15 cellular contexts compared by ENCODE assay signal in genomic region chr15:60683156-60683555, GRCh38.
A peak's percentile ranks its signal among the peaks of the same experiment; 100 is the strongest.
DNase-seq lines count a peak whose midpoint lies in the region; ATAC-seq and TF ChIP-seq lines count a peak whose summit lies in the region.
"Had no signal": no experiment of that assay in that cellular context is flagged by ENCODE, and none has a peak within 500 bp of the region (broad histone marks: within the 10 kb centered on the region; RNA-seq: fewer than 3 reads in every experiment).

No MANE protein-coding gene starts in this region.

- peaks cover 18% of the 10 kb centered on the region for H3K4me1 ChIP-seq in left ventricle myocardium inferior
- H3K4me1 ChIP-seq in H9 (ENCODE audit: insufficient read depth, low read length): no peaks in the 10 kb centered on the region

- in situ Hi-C loops in astrocyte of the cerebellum (cut with HindIII; ENCODE audit: low sequenced_read_pairs): no loop called here

- H3K4me3 Mint-ChIP-seq in H9: no peak overlapping the region
- H3K4me3 Mint-ChIP-seq: GM23338 had no signal

- no peak overlapping the region for H3T11ph ChIP-seq in H9 (ENCODE audit: low read length)

- H3K4me1 Mint-ChIP-seq in H9: peaks cover 6 to 9% of the 10 kb centered on the region in 2 experiments; a peak in 3 of 4 replicates

- H3K4me3 ChIP-seq in AG10803 (ENCODE audit: low read length) (no peak overlapping the region), astrocyte of the cerebellum (ENCODE audit: low read depth, low read length) (no peak overlapping the region), left ventricle myocardium inferior (no peak overlapping the region)
- H3K4me3 ChIP-seq: GM23338 had no signal

- H2BK15ac ChIP-seq in H9 (ENCODE audit: low read depth, low read length): no peak overlapping the region

- no peaks in the 10 kb centered on the region for H4K20me1 ChIP-seq in H9 (ENCODE audit: control insufficient read depth, insufficient read depth, insufficient read length)

- no peak overlapping the region for H3K23ac ChIP-seq in H9 (ENCODE audit: insufficient read length, low read depth, low read length)

- no peak overlapping the region for H2BK20ac ChIP-seq in H9 (ENCODE audit: low read depth, low read length, poor library complexity, severe bottlenecking)

- H3K27me3 Mint-ChIP-seq in H9 (ENCODE audit: low read depth): peaks cover 2% of the 10 kb centered on the region

- intact Hi-C loops in left ventricle myocardium inferior (cut with micrococcal nuclease): no loop called here
- intact Hi-C loops in sciatic nerve (cut with DNase I): no loop called here

- H3K36me3 ChIP-seq in left ventricle myocardium inferior: peaks cover 1% of the 10 kb centered on the region

- H3K56ac ChIP-seq in H9 (ENCODE audit: insufficient read length, low read depth, low read length): no peak overlapping the region

- TF ChIP-seq CTCF in AG10803 (conservative IDR thresholded peaks at IDR 0.05; ENCODE audit: low read length): no peak
- TF ChIP-seq CTCF in astrocyte of the cerebellum (IDR thresholded peaks at IDR 0.05; ENCODE audit: low read depth, low read length, missing control alignments): no peak
- no peak for TF ChIP-seq CTCF in left ventricle myocardium inferior (IDR thresholded peaks at IDR 0.05; ENCODE audit: borderline replicate concordance)
- no peak for TF ChIP-seq CTCF in H9 (conservative IDR thresholded peaks at IDR 0.05)

- H3K4me2 ChIP-seq in H9 (ENCODE audit: insufficient read depth, insufficient read length, low read length): no peak overlapping the region
- H3K4me2 ChIP-seq: GM23338 had no signal

- H3K36me3 Mint-ChIP-seq in H9 (ENCODE audit: insufficient read depth in 1 of 3, low read depth in 3 of 3): no peaks in the 10 kb centered on the region

- no peak overlapping the region for H3K4ac ChIP-seq in H9 (ENCODE audit: low read depth, low read length)

- peak; percentile 48 for DNase-seq in AG10803 (ENCODE audit: low read depth)
- DNase-seq in astrocyte of the cerebellum (ENCODE audit: low read depth): peak; percentile 62
- no peak for DNase-seq in left ventricle myocardium inferior
- no peak for DNase-seq in sciatic nerve (ENCODE audit: low spot score)
- DNase-seq in activated gamma-delta T cell (lab: John Stamatoyannopoulos, UW): no peak
- no peak for DNase-seq in H9
- no peak for DNase-seq in activated CD8-positive, alpha-beta memory T cell treated with anti-CD3 and anti-CD28 coated beads, Interleukin-2, amount 50 U/mL, for 48 hours
- no peak for DNase-seq in NCI-H345 treated with DMSO at 0.1 percent for 48 hours (lab: John Stamatoyannopoulos, UW; ENCODE audit: unreplicated experiment)
- DNase-seq: DMS 273 treated with DMSO at 0.1 percent for 48 hours, GF-D8, NCI-H1105 treated with DMSO at 0.1 percent for 48 hours, NCI-H187, NCI-H446, NCI-H69 had no signal

- H3K9me3 Mint-ChIP-seq in H9: no peaks in the 10 kb centered on the region
- H3K9me3 Mint-ChIP-seq: GM23338 had no signal

- no peaks in the 10 kb centered on the region for H3K79me1 ChIP-seq in H9 (ENCODE audit: insufficient read depth, low read depth, low read length, poor library complexity, severe bottlenecking)

- H2BK5ac ChIP-seq in H9 (ENCODE audit: insufficient read length, low read length): no peak overlapping the region

- no peak overlapping the region for H2AK5ac ChIP-seq in H9 (ENCODE audit: insufficient read length, low read length)

- no peak overlapping the region for H2AFZ ChIP-seq in H9 (ENCODE audit: low read length)
- H2AFZ ChIP-seq: GM23338 had no signal

- no peaks in the 10 kb centered on the region for H3K79me2 ChIP-seq in H9 (ENCODE audit: insufficient read depth, low read length)

- ATAC-seq in sciatic nerve: peak; percentile 68
- ATAC-seq: GM23338 had no signal

- H3K27me3 ChIP-seq in left ventricle myocardium inferior (ENCODE audit: low read depth): no peaks in the 10 kb centered on the region
- H3K27me3 ChIP-seq in H9 (ENCODE audit: insufficient read depth, low read length): no peaks in the 10 kb centered on the region

- H3K23me2 ChIP-seq in H9 (ENCODE audit: insufficient read length, low read depth, low read length, poor library complexity, severe bottlenecking): no peaks in the 10 kb centered on the region

- 0 out of 7 replicates have a peak overlapping the region, but pooled peaks of 1 of the 3 experiments have one; percentile 34 for H3K27ac Mint-ChIP-seq in H9
- H3K27ac Mint-ChIP-seq: GM23338 had no signal

- H3K14ac ChIP-seq in H9 (ENCODE audit: insufficient read depth, low read length): no peak overlapping the region

- no peak overlapping the region for H2BK12ac ChIP-seq in H9 (ENCODE audit: insufficient read length, low read depth, low read length)

- no peak overlapping the region for H2BK120ac ChIP-seq in H9 (ENCODE audit: low read depth, low read length, poor library complexity, severe bottlenecking)

- whole genome bisulfite sequencing in H9 (ENCODE audit: extremely low coverage, insufficient read length, low lambda C conversion rate): no CpG with 5 or more reads among the region's 1 CpG

- H3K9me3 ChIP-seq in left ventricle myocardium inferior (replicated peaks) (no peaks in the 10 kb centered on the region), H9 (ENCODE audit: control insufficient read depth, low read depth, low read length) (no peaks in the 10 kb centered on the region)

- no peak overlapping the region for H3K9ac ChIP-seq in H9 (ENCODE audit: extremely low read depth, insufficient read length, low read length)

- H3K27ac ChIP-seq in left ventricle myocardium inferior (replicated peaks): peak overlapping the region; percentile 50
- H3K27ac ChIP-seq in H9 (ENCODE audit: insufficient read length, low read depth, low read length): no peak overlapping the region

- no peak overlapping the region for H4K8ac ChIP-seq in H9 (replicated peaks; ENCODE audit: insufficient read length, low read depth, low read length)

- no peak overlapping the region for H3K18ac ChIP-seq in H9 (ENCODE audit: insufficient read length, low read depth, low read length)

- no peak overlapping the region for H4K91ac ChIP-seq in H9 (ENCODE audit: insufficient read length, low read depth, low read length)

- no peak overlapping the region for H4K5ac ChIP-seq in H9 (ENCODE audit: insufficient read length, low read depth, low read length)

Comparison
In these comparisons a context has a peak if more than half of its experiments do, and no peak if none do; other contexts are left out.
1. DNase-seq: peak in AG10803 (single experiment) and astrocyte of the cerebellum (single experiment); none in left ventricle myocardium inferior (single experiment), sciatic nerve (single experiment), activated gamma-delta T cell (single experiment), H9 (single experiment), activated CD8-positive, alpha-beta memory T cell treated with anti-CD3 and anti-CD28 coated beads, Interleukin-2, amount 50 U/mL, for 48 hours (single experiment) and NCI-H345 treated with DMSO at 0.1 percent for 48 hours (single experiment).